Comparison of ENCODE assay signal across 22 cellular contexts in genomic region chrX:137151403-137151802, GRCh38.
DNase-seq lines count a peak whose midpoint lies in the region; ATAC-seq and TF ChIP-seq lines count a peak whose summit lies in the region.
"Had no signal": no experiment of that assay in that cellular context is flagged by ENCODE, and none has a peak within 500 bp of the region (broad histone marks: within the 10 kb centered on the region; RNA-seq: fewer than 3 reads in every experiment).

No MANE protein-coding gene starts in this region.

- no peak overlapping the region for H3K27ac ChIP-seq in VCaP
- no peak overlapping the region for H3K27ac ChIP-seq in dorsolateral prefrontal cortex
- H3K27ac ChIP-seq: 22Rv1, KMS-11 had no signal

- no peak for ATAC-seq in GM21381 (IDR thresholded peaks at IDR 0.05; ENCODE audit: unreplicated experiment)
- ATAC-seq: SK-N-SH treated with all-trans-retinoic acid at 6 μM for 48 hours had no signal

- TF ChIP-seq CTCF in VCaP (conservative IDR thresholded peaks at IDR 0.05) (peak; percentile 41), dorsolateral prefrontal cortex (IDR thresholded peaks at IDR 0.05 in 54 of 56, conservative IDR thresholded peaks at IDR 0.05 in 2 of 56; ENCODE audit: low read depth in 1 of 56, partially characterized antibody in 56 of 56) (no peak)

- no peaks in the 10 kb centered on the region for H3K27me3 ChIP-seq in H7 (ENCODE audit: control insufficient read depth, insufficient read depth, low read length)
- peaks cover 0 to 74% (median 32%) of the 10 kb centered on the region in 45 donors for H3K27me3 ChIP-seq in dorsolateral prefrontal cortex
- H3K27me3 ChIP-seq: BE2C, MG63 had no signal

- H3K36me3 ChIP-seq in H7 (replicated peaks; ENCODE audit: control insufficient read depth, insufficient read depth, low read length) = no peaks in the 10 kb centered on the region
- H3K36me3 ChIP-seq: BE2C, MG63 had no signal

- H3K4me3 ChIP-seq in H7 (ENCODE audit: insufficient read depth, low read depth, low read length) (no peak overlapping the region), dorsolateral prefrontal cortex (no peak overlapping the region)
- H3K4me3 ChIP-seq: MG63 had no signal

- intact Hi-C loops in dorsolateral prefrontal cortex (cut with DNase I) = no loop called here

- DNase-seq in NCI-H146 (lab: John Stamatoyannopoulos, UW) (peak; percentile 19), NCI-H146 treated with DMSO at 0.1 percent for 48 hours (lab: John Stamatoyannopoulos, UW; ENCODE audit: unreplicated experiment) (no peak), H7 (peak; percentile 66), iPS-NIHi7 (ENCODE audit: extremely low spot score) (peak; percentile 60), dorsolateral prefrontal cortex (no peak), GOT3 (lab: John Stamatoyannopoulos, UW) (no peak)
- DNase-seq: BE2C; Calu3; CD4-positive, alpha-beta memory T cell; DMS53; MG63; NCI-H1092; NCI-H187; NCI-H2171; NCI-H446 treated with DMSO at 0.1 percent for 48 hours; NCI-H774; SHP77 treated with DMSO at 0.1 percent for 48 hours had no signal

Comparison
In these comparisons a context has a peak if more than half of its experiments do, and no peak if none do; other contexts are left out.
1. DNase-seq: peak in NCI-H146 (single experiment), H7 (single experiment) and iPS-NIHi7 (single experiment); none in NCI-H146 treated with DMSO at 0.1 percent for 48 hours (single experiment), dorsolateral prefrontal cortex (0 of 10) and GOT3 (single experiment).